Comparison of ENCODE assay signal across 13 cellular contexts in genomic region chr14:96245074-96245473, GRCh38. TPM values are rescaled to one million over a fixed set of nuclear protein-coding genes. Genes with fewer than 3 reads are reported as not detected.
"Had no signal": no experiment of that assay in that cellular context is flagged by ENCODE, and none has a peak within 500 bp of the region (broad histone marks: within the 10 kb centered on the region; RNA-seq: fewer than 3 reads in every experiment).

No MANE protein-coding gene starts in this region.

RNA-seq across cellular contexts. Expression of gene BDKRB1, which starts 10.9 kb away (rescaled TPM):
- total RNA-seq: activated B cell treated with CpG ODN at 0.5 μM for 24 hours; activated CD4-positive, alpha-beta memory T cell treated with anti-CD3 and anti-CD28 coated beads for 36 hours; activated CD4-positive, alpha-beta T cell treated with anti-CD3 and anti-CD28 coated beads, Interleukin-2, amount 10 ng/mL, durations not matched to agents 24 days and 14 days; activated CD8-positive, alpha-beta memory T cell treated with anti-CD3 and anti-CD28 coated beads for 36 hours; activated CD8-positive, alpha-beta T cell treated with anti-CD3 and anti-CD28 coated beads for 36 hours; activated naive CD8-positive, alpha-beta T cell treated with anti-CD3 and anti-CD28 coated beads, Interleukin-2, amount 10 ng/mL, durations not matched to agents 7 days and 5 days; activated T-cell treated with anti-CD3 and anti-CD28 coated beads, Interleukin-2, amount 50 U/mL, for 4 hours; activated T-cell treated with anti-CD3 and anti-CD28 coated beads, Interleukin-2, amount 50 U/mL, for 72 hours; activated T-helper 1 cell treated with anti-CD3 and anti-CD28 coated beads, Interleukin-12 subunit alpha, Interleukin-12 subunit beta, Interleukin-2, Interleukin-4 antibody, amounts not matched to agents 30 ng/mL and 10 ng/mL and 1 ng/mL, durations not matched to agents 14 hours and 24 hours and 36 hours; activated T-helper 17 cell treated with anti-CD3 and anti-CD28 coated beads, Interleukin-2, amount 50 U/mL, for 72 hours; ascending aorta; chondrocyte had no signal
- polyA plus RNA-seq: cardiac muscle cell had no signal

RNA-seq across cellular contexts. Expression of gene BDKRB2, which starts 40.4 kb away (rescaled TPM):
- total RNA-seq: activated B cell treated with CpG ODN at 0.5 μM for 24 hours; activated CD4-positive, alpha-beta T cell treated with anti-CD3 and anti-CD28 coated beads, Interleukin-2, amount 10 ng/mL, durations not matched to agents 24 days and 14 days; activated CD8-positive, alpha-beta memory T cell treated with anti-CD3 and anti-CD28 coated beads for 36 hours; activated CD8-positive, alpha-beta T cell treated with anti-CD3 and anti-CD28 coated beads for 36 hours; activated naive CD8-positive, alpha-beta T cell treated with anti-CD3 and anti-CD28 coated beads, Interleukin-2, amount 10 ng/mL, durations not matched to agents 7 days and 5 days; activated T-cell treated with anti-CD3 and anti-CD28 coated beads, Interleukin-2, amount 50 U/mL, for 4 hours; activated T-cell treated with anti-CD3 and anti-CD28 coated beads, Interleukin-2, amount 50 U/mL, for 72 hours; activated T-helper 1 cell treated with anti-CD3 and anti-CD28 coated beads, Interleukin-12 subunit alpha, Interleukin-12 subunit beta, Interleukin-2, Interleukin-4 antibody, amounts not matched to agents 30 ng/mL and 10 ng/mL and 1 ng/mL, durations not matched to agents 14 hours and 24 hours and 36 hours; activated T-helper 17 cell treated with anti-CD3 and anti-CD28 coated beads, Interleukin-2, amount 50 U/mL, for 72 hours had no signal
- polyA plus RNA-seq: cardiac muscle cell had no signal
